In the genomic region with DNA sequence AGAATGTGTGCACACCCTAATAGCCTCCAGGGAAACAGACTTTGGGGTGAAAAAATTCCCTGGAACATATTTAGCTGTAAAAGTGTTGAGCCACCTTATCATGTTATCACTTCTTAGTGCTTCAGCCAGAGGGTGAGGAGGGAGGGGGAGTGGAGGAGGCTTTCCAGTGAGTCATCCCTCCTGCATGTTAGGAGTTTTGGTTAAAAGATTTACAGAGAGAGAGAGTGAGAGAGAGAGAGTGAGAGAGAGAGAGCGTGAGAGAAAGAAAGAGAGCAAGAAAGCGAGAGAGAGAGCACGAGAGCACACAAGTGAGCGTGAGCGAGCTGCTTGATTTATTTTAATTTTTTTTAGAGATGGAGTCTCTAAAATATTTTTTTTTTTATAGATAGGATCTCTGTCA, we compare ENCODE assay signal across 13 cellular contexts. TPM values are rescaled to one million over a fixed set of nuclear protein-coding genes. Genes with fewer than 3 reads are reported as not detected.
DNase-seq lines count a peak whose midpoint lies in the region; ATAC-seq and TF ChIP-seq lines count a peak whose summit lies in the region.
"Had no signal": no experiment of that assay in that cellular context is flagged by ENCODE, and none has a peak within 500 bp of the region (broad histone marks: within the 10 kb centered on the region; RNA-seq: fewer than 3 reads in every experiment).

No MANE protein-coding gene starts in this region.

- 56 to 85% methylated on average over 5 of the region's 5 CpGs for WGBS in lung, 2 donors
- 59 to 63% methylated on average over 5 of the region's 5 CpGs for WGBS in transverse colon (ENCODE audit: low coverage in 1 of 2), 2 donors

- H3K4me1 ChIP-seq in lung (ENCODE audit: control insufficient read depth in 2 of 2, insufficient read depth in 2 of 2, low read length in 2 of 2) = no peaks in the 10 kb centered on the region
- H3K4me1 ChIP-seq in SJCRH30 = no peaks in the 10 kb centered on the region
- H3K4me1 ChIP-seq in transverse colon = no peaks in the 10 kb centered on the region

- ATAC-seq in lung (ENCODE audit: insufficient read depth, low FRiP score) = peak; percentile 69
- ATAC-seq: activated T-helper 17 cell treated with anti-CD3 and anti-CD28 coated beads, Interleukin-2, amount 50 U/mL, for 72 hours had no signal

- intact Hi-C loops in transverse colon (cut with DNase I; ENCODE audit: low total_unique reads) = no loop called here

- H3K27ac ChIP-seq in lung (ENCODE audit: low read depth in 1 of 2, low read length in 1 of 2) (no peak overlapping the region), SJCRH30 (no peak overlapping the region), transverse colon (no peak overlapping the region)

- DNase-seq in ACHN (peak; percentile 84), HPDE6-E6E7 (ENCODE audit: extremely low spot score) (peak; percentile 48), cardiac fibroblast (ENCODE audit: low read depth in 2 of 2) (peak; percentile 69 to 80), lung (ENCODE audit: low spot score) (no peak), SJCRH30 (no peak), SKM-1 (lab: John Stamatoyannopoulos, UW; ENCODE audit: unreplicated experiment) (no peak), transverse colon (no peak)
- no peak for DNase-seq in stimulated activated naive CD4-positive, alpha-beta T cell treated with Interleukin-2 at 50 U/mL for 16 hours (lab: John Stamatoyannopoulos, UW)
- DNase-seq: C1 segment of cervical spinal cord; effector memory CD4-positive, alpha-beta T cell; KBM-7; stimulated activated CD4-positive, alpha-beta T cell treated with anti-CD3 and anti-CD28 coated beads, Interleukin-4, amount 100 ng/mL, for 24 hours had no signal

- TF ChIP-seq POLR2A in transverse colon (IDR thresholded peaks at IDR 0.05) = no peak

- H3K9me3 ChIP-seq in lung (ENCODE audit: control insufficient read depth in 2 of 2, insufficient read depth in 1 of 2, low read length in 1 of 2) (no peaks in the 10 kb centered on the region), SJCRH30 (replicated peaks) (no peaks in the 10 kb centered on the region), transverse colon (no peaks in the 10 kb centered on the region)

- TF ChIP-seq CTCF in cardiac fibroblast (IDR thresholded peaks at IDR 0.05; ENCODE audit: low read depth, low read length) = no peak
- TF ChIP-seq CTCF in lung (IDR thresholded peaks at IDR 0.05; ENCODE audit: control extremely low read depth, extremely low read depth) = no peak
- peak in 1 of 5 experiments; percentile 23 for TF ChIP-seq CTCF in transverse colon (IDR thresholded peaks at IDR 0.05)

- in situ Hi-C loops in ACHN (cut with HindIII; ENCODE audit: low pct_ligation_motif_present, low pct_unique_long_range_greater_than_20kb, low sequenced_read_pairs) = no loop called here
- in situ Hi-C loops in transverse colon (cut with MboI; ENCODE audit: low pct_ligation_motif_present in 1 of 4, low pct_unique_long_range_greater_than_20kb in 1 of 4, low sequenced_read_pairs in 3 of 4) = loop anchor here in 3 of 4 donors (10.0 kb wide), 3 partner anchors 205 to 615 kb away; a partner anchor contains a TSS

- H3K27me3 ChIP-seq in lung (ENCODE audit: control insufficient read depth, insufficient read depth) (peaks cover 3% of the 10 kb centered on the region), SJCRH30 (no peaks in the 10 kb centered on the region), transverse colon (peaks cover 4% of the 10 kb centered on the region)

- no peaks in the 10 kb centered on the region for H3K36me3 ChIP-seq in lung (ENCODE audit: control insufficient read depth in 2 of 2, insufficient read depth in 2 of 2, low read length in 2 of 2)
- no peaks in the 10 kb centered on the region for H3K36me3 ChIP-seq in SJCRH30
- H3K36me3 ChIP-seq in transverse colon = no peaks in the 10 kb centered on the region

- H3K4me3 ChIP-seq in cardiac fibroblast (replicated peaks in 1 of 2; ENCODE audit: low read depth in 2 of 2, low read length in 2 of 2) (no peak overlapping the region), lung (no peak overlapping the region), SJCRH30 (no peak overlapping the region), transverse colon (no peak overlapping the region)

- no peak for TF ChIP-seq EP300 in transverse colon (IDR thresholded peaks at IDR 0.05; ENCODE audit: low read depth)

RNA-seq across cellular contexts. Expression of a gene that starts 13.5 kb away (rescaled TPM):
- total RNA-seq in lung (1 to 10 TPM; 1.3 to 1.4 TPM), transverse colon (under 1 TPM in 3 of 4 donors, not detected in 1; under 0.01 to 0.16 (median 0.14) TPM)
- polyA plus RNA-seq in lung = under 1 TPM; 0.02 to 0.32 TPM
- under 0.01 and 0.02 TPM in 2 replicates for total RNA-seq in SJCRH30 (2014; rRNA removed; shearing (Covaris generic))

Comparison
In these comparisons a context has a peak if more than half of its experiments do, and no peak if none do; other contexts are left out.
1. DNase-seq: peak in ACHN (single experiment), HPDE6-E6E7 (single experiment) and cardiac fibroblast (2 of 2); none in lung (single experiment), SJCRH30 (0 of 2), SKM-1 (single experiment), transverse colon (single experiment) and stimulated activated naive CD4-positive, alpha-beta T cell treated with Interleukin-2 at 50 U/mL for 16 hours (single experiment).